Comparison of ENCODE assay signal across 8 cellular contexts in genomic region chr10:29587102-29587501, GRCh38. TPM values are rescaled to one million over a fixed set of nuclear protein-coding genes. Genes with fewer than 3 reads are reported as not detected.
A peak's percentile ranks its signal among the peaks of the same experiment; 100 is the strongest.
DNase-seq lines count a peak whose midpoint lies in the region; ATAC-seq, FAIRE-seq and TF ChIP-seq lines count a peak whose summit lies in the region.
"Not testable (repeated sequence)": the region's sequence is repeated elsewhere in the genome, so short reads cannot be mapped to it uniquely, and the experiment has no call there.

No MANE protein-coding gene starts in this region.

- not testable (repeated sequence) for H3K36me3 ChIP-seq in HUES64 (ENCODE audit: insufficient read depth, low read length); ascending aorta; cardiac muscle cell; HepG2 (replicated peaks in 1 of 2; ENCODE audit: control insufficient read depth in 1 of 2, insufficient read depth in 2 of 2, low read length in 2 of 2); tibial artery
- H3K36me3 ChIP-seq in psoas muscle (ENCODE audit: insufficient read depth in 1 of 2, low read depth in 1 of 2), result peaks cover 0 to 14% of the 10 kb centered on the region in 2 donors

- H3K79me2 ChIP-seq in HepG2 (ENCODE audit: insufficient read depth, low read length), result not testable (repeated sequence)

- not testable (repeated sequence) for TF ChIP-seq RAD21 in HepG2 (CRISPR knock-in tag; IDR thresholded peaks at IDR 0.05)

- not testable (repeated sequence) for TF ChIP-seq EP300 in HepG2 (IDR thresholded peaks at IDR 0.05; ENCODE audit: low read depth in 2 of 2, low read length in 2 of 2); HepG2 (CRISPR knock-in tag; IDR thresholded peaks at IDR 0.05; ENCODE audit: borderline replicate concordance)

- peak overlapping the region in 6 of 7 donors; percentile 2 to 91 (median 33) for H3K27ac Mint-ChIP-seq in CD14-positive monocyte

- 63% methylated on average over 12 of the region's 12 CpGs for WGBS in HUES64
- 94% methylated on average over 12 of the region's 12 CpGs for WGBS in HepG2 (ENCODE audit: low lambda C conversion rate)
- 18 to 22% (median 19%) methylated on average over 12 of the region's 12 CpGs for WGBS in psoas muscle, 3 donors

- not testable (repeated sequence) for H3K27me3 Mint-ChIP-seq in CD14-positive monocyte (ENCODE audit: low read depth in 3 of 3)

- ATAC-seq in HepG2 (peak; percentile 47), psoas muscle (peak; percentile 69 to 79 (median 71))

- H3K9ac ChIP-seq in HUES64 (ENCODE audit: low read depth, low read length); HepG2 (ENCODE audit: insufficient read depth, low read depth, low read length): not testable (repeated sequence)

- H4K20me1 ChIP-seq in HepG2 (ENCODE audit: insufficient read depth, low read length), result not testable (repeated sequence)

- FAIRE-seq in HepG2 (lab: Jason Lieb, UNC), result not testable (repeated sequence)

- H3K4me3 ChIP-seq in HUES64 (ENCODE audit: low read length); cardiac muscle cell; HepG2 (replicated peaks in 1 of 3; ENCODE audit: insufficient read depth in 1 of 3, low read depth in 2 of 3, low read length in 3 of 3); tibial artery: not testable (repeated sequence)
- H3K4me3 ChIP-seq in ascending aorta (peak overlapping the region in 1 of 2 donors; percentile 20), psoas muscle (peak overlapping the region; percentile 29)

- not testable (repeated sequence) for H3K9me3 Mint-ChIP-seq in CD14-positive monocyte

- POLR2A ChIA-PET in HepG2 (lab: Yijun Ruan, JAX), result not testable (repeated sequence)

- not testable (repeated sequence) for DNase-seq in CD14-positive monocyte (ENCODE audit: low spot score); ascending aorta (ENCODE audit: low spot score in 2 of 2); cardiac muscle cell (ENCODE audit: low read depth in 1 of 2, low spot score in 1 of 2); HepG2 (ENCODE audit: low spot score)
- DNase-seq in ecto neural progenitor cell (ENCODE audit: low spot score), result peak; percentile 39
- DNase-seq in psoas muscle, result peak; percentile 67 to 90
- peak in 1 of 2 donors; percentile 80 for DNase-seq in tibial artery

- not testable (repeated sequence) for H3K4me2 ChIP-seq in HepG2 (ENCODE audit: low read depth, low read length)

- CTCF ChIA-PET in HepG2 (lab: Yijun Ruan, JAX; ENCODE audit: low intra/inter-chr PET ratio, low total read pairs), result not testable (repeated sequence)

- TF ChIP-seq POLR2A in HepG2 (IDR thresholded peaks at IDR 0.05; ENCODE audit: insufficient read depth in 1 of 2, low read depth in 2 of 2, low read length in 2 of 2), result not testable (repeated sequence)

- peaks cover 21 to 28% of the 10 kb centered on the region in 2 donors for H3K36me3 Mint-ChIP-seq in CD14-positive monocyte

- H3K4me3 Mint-ChIP-seq in CD14-positive monocyte, result not testable (repeated sequence)

- intact Hi-C loops in CD14-positive monocyte (cut with micrococcal nuclease), result loop anchor here in 1 of 2 donors (5.0 kb wide), 1 partner anchor 75 kb away; no protein-coding TSS in a partner anchor
- intact Hi-C loops in ascending aorta (cut with DNase I); HepG2 (cut with micrococcal nuclease; ENCODE audit: unreplicated experiment); psoas muscle (cut with DNase I): not testable (repeated sequence)
- intact Hi-C loops in tibial artery (cut with DNase I; ENCODE audit: low total_unique reads), result loop anchor here (10.0 kb wide), 1 partner anchor 52 kb away; no protein-coding TSS in a partner anchor

- peaks cover 42% of the 10 kb centered on the region for H3K4me1 Mint-ChIP-seq in CD14-positive monocyte

- not testable (repeated sequence) for TF ChIP-seq CTCF in CD14-positive monocyte (IDR thresholded peaks at IDR 0.05); ascending aorta (IDR thresholded peaks at IDR 0.05); cardiac muscle cell (IDR thresholded peaks at IDR 0.05; ENCODE audit: low read depth, low read length); HepG2 (CRISPR knock-in tag; IDR thresholded peaks at IDR 0.05); psoas muscle (IDR thresholded peaks at IDR 0.05); tibial artery (IDR thresholded peaks at IDR 0.05)

- in situ Hi-C loops in HepG2 (cut with HindIII; ENCODE audit: extremely low pct_ligation_motif_present, low pct_unique_long_range_greater_than_20kb), result not testable (repeated sequence)

- H3K27me3 ChIP-seq in HUES64 (ENCODE audit: insufficient read depth, low read length); ascending aorta; cardiac muscle cell; HepG2 (ENCODE audit: control insufficient read depth in 1 of 2, insufficient read depth in 2 of 2, low read length in 2 of 2); psoas muscle (ENCODE audit: insufficient read depth in 3 of 3, low read length in 2 of 3); tibial artery: not testable (repeated sequence)

- H2AFZ ChIP-seq in HepG2 (ENCODE audit: low read length), result not testable (repeated sequence)

- peaks cover 32% of the 10 kb centered on the region for H3K4me1 ChIP-seq in HUES64 (ENCODE audit: insufficient read depth, low read length)
- peaks cover 7 to 50% of the 10 kb centered on the region in 2 donors for H3K4me1 ChIP-seq in ascending aorta
- peaks cover 39% of the 10 kb centered on the region for H3K4me1 ChIP-seq in cardiac muscle cell (ENCODE audit: low read depth)
- H3K4me1 ChIP-seq in HepG2 (ENCODE audit: insufficient read depth, low read length), result peaks cover 43% of the 10 kb centered on the region
- H3K4me1 ChIP-seq in psoas muscle, result peaks cover 78% of the 10 kb centered on the region
- H3K4me1 ChIP-seq in tibial artery, result peaks cover 5 to 95% (median 53%) of the 10 kb centered on the region in 4 donors

- not testable (repeated sequence) for BruUV-seq in HepG2 (replicated peaks; lab: Mats Ljungman, UMichigan)

- H3K9me3 ChIP-seq in HUES64 (ENCODE audit: insufficient read depth, low read depth, low read length); ascending aorta; cardiac muscle cell (ENCODE audit: low read depth); HepG2 (ENCODE audit: low read length); psoas muscle; tibial artery: not testable (repeated sequence)

- H3K27ac ChIP-seq in HUES64 (ENCODE audit: low read depth, low read length) (peak overlapping the region; percentile 56; the same call in 1 of the 2 replicates), ascending aorta (peak overlapping the region; percentile 31 to 72), cardiac muscle cell (peak overlapping the region; percentile 68), psoas muscle (peak overlapping the region; percentile 90), tibial artery (peak overlapping the region; percentile 47 to 69)
- H3K27ac ChIP-seq in HepG2 (ENCODE audit: extremely low read length, insufficient read depth, low read length), result not testable (repeated sequence)

TF ChIP-seq in HepG2, 621 proteins besides CTCF, POLR2A, EP300 and RAD21:
- peak; percentile 34; the same call in 1 of the 2 replicates for TF ChIP-seq ZNF652 (CRISPR knock-in tag; IDR thresholded peaks at IDR 0.05; ENCODE audit: borderline replicate concordance, low read depth)
- peak; percentile 53; the same call in 1 of the 2 replicates for TF ChIP-seq SRF (IDR thresholded peaks at IDR 0.05; ENCODE audit: low read depth, low read length)

RNA-seq across cellular contexts. Expression of gene SVIL, which starts 47.7 kb away (rescaled TPM):
- polyA plus RNA-seq in CD14-positive monocyte, result 1 to 10 TPM; 2.1 to 5.8 TPM
- 12.4 TPM for polyA plus RNA-seq in HUES64 (2013, experiment 1 of 2)
- 13.9 TPM for polyA plus RNA-seq in HUES64 (2013, experiment 2 of 2)
- total RNA-seq in ascending aorta, result 94.7 TPM
- 244 and 412 TPM in 2 replicates for total RNA-seq in cardiac muscle cell
- polyA plus RNA-seq in cardiac muscle cell, result 252 and 258 TPM in 2 replicates
- total RNA-seq in HepG2 (2016; rRNA removed; fragmentation: Illumina TruSeq; extraction: Trizol), result 4.8 and 12.1 TPM in 2 replicates
- 0.97 and 1.0 TPM in 2 replicates for total RNA-seq in HepG2 (2016; cell fraction: cytosol; rRNA removed; fragmentation: Illumina TruSeq; extraction: Trizol; ENCODE audit: low read depth)
- total RNA-seq in HepG2 (2016; cell fraction: insoluble cytoplasmic fraction; rRNA removed; fragmentation: Illumina TruSeq; extraction: Trizol), result 3.3 and 10.0 TPM in 2 replicates
- 1.7 and 3.2 TPM in 2 replicates for total RNA-seq in HepG2 (2016; cell fraction: membrane; rRNA removed; fragmentation: Illumina TruSeq; extraction: Trizol)
- total RNA-seq in HepG2 (2016; cell fraction: nucleus; rRNA removed; fragmentation: Illumina TruSeq; extraction: Trizol), result 20.3 and 24.1 TPM in 2 replicates
- polyA plus RNA-seq in HepG2 (2011; rRNA removed), result 3.8 and 3.9 TPM in 2 replicates
- polyA plus RNA-seq in HepG2 (2011; cell fraction: cytosol; rRNA removed), result 2.1 and 2.3 TPM in 2 replicates
- polyA plus RNA-seq in HepG2 (2011; cell fraction: nucleus; rRNA removed), result 14.8 and 16.4 TPM in 2 replicates
- 4.0 and 4.8 TPM in 2 replicates for polyA plus RNA-seq in HepG2 (2012)
- polyA plus RNA-seq in HepG2 (2016; cell fraction: cytosol; fragmentation: Illumina TruSeq; extraction: Trizol; ENCODE audit: low read depth), result 0.19 and 0.84 TPM in 2 replicates
- 2.5 and 3.2 TPM in 2 replicates for polyA plus RNA-seq in HepG2 (2016; cell fraction: insoluble cytoplasmic fraction; fragmentation: Illumina TruSeq; extraction: Trizol; ENCODE audit: low read depth)
- 0.45 and 0.66 TPM in 2 replicates for polyA plus RNA-seq in HepG2 (2016; cell fraction: membrane; fragmentation: Illumina TruSeq; extraction: Trizol; ENCODE audit: low read depth)
- polyA plus RNA-seq in HepG2 (2016; cell fraction: nucleus; fragmentation: Illumina TruSeq; extraction: Trizol; ENCODE audit: insufficient read depth, low read depth), result 13.7 TPM in 2 replicates
- 7.7 and 11.4 TPM in 2 replicates for polyA minus RNA-seq in HepG2 (2011; rRNA and poly(A)+ RNA removed; ENCODE audit: low replicate concordance)
- polyA minus RNA-seq in HepG2 (2011; cell fraction: cytosol; rRNA and poly(A)+ RNA removed), result 4.8 and 7.2 TPM in 2 replicates
- polyA minus RNA-seq in HepG2 (2011; cell fraction: nucleus; rRNA and poly(A)+ RNA removed), result 30.3 and 30.4 TPM in 2 replicates
- 1,000 to 10,000 TPM in 2 of 4 donors, 100 to 1,000 TPM in 2; 792 to 1,728 (median 949) TPM for total RNA-seq in psoas muscle
- 100 to 1,000 TPM in 2 of 3 donors, 10 to 100 TPM in 1; 70.6 to 536 (median 234) TPM for polyA plus RNA-seq in psoas muscle
